Comparison of ENCODE assay signal across 8 cellular contexts in genomic region chr15:42385206-42385979, GRCh38. TPM values are rescaled to one million over a fixed set of nuclear protein-coding genes. Genes with fewer than 3 reads are reported as not detected.
DNase-seq lines count a peak whose midpoint lies in the region; ATAC-seq and TF ChIP-seq lines count a peak whose summit lies in the region.

No MANE protein-coding gene starts in this region.

- H3K27ac ChIP-seq in upper lobe of right lung: no peak overlapping the region
- H3K27ac ChIP-seq in tibial artery: no peak overlapping the region

- H3K4me1 Mint-ChIP-seq in activated CD8-positive, alpha-beta T cell treated with anti-CD3 and anti-CD28 coated beads for 36 hours (ENCODE audit: low read depth): no peaks in the 10 kb centered on the region

- POLR2A ChIA-PET in activated CD8-positive, alpha-beta T cell treated with anti-CD3 and anti-CD28 coated beads for 36 hours (lab: Charles Lee): interaction anchor here (0.5 kb wide), 1 partner anchor 140 kb away, joined by 4 read pairs; no protein-coding TSS in a partner anchor

- H3K27me3 Mint-ChIP-seq in activated CD8-positive, alpha-beta T cell treated with anti-CD3 and anti-CD28 coated beads for 36 hours: no peaks in the 10 kb centered on the region

- no peaks in the 10 kb centered on the region for H3K27me3 ChIP-seq in upper lobe of right lung
- no peaks in the 10 kb centered on the region for H3K27me3 ChIP-seq in tibial artery

- H3K36me3 ChIP-seq in upper lobe of right lung (peaks cover 15% of the 10 kb centered on the region), tibial artery (peaks cover 0 to 36% (median 5%) of the 10 kb centered on the region in 3 donors)

- H3K4me3 ChIP-seq in upper lobe of right lung (no peak overlapping the region), tibial artery (no peak overlapping the region)

- DNase-seq in stimulated activated CD4-positive, alpha-beta T cell treated with anti-CD3 and anti-CD28 coated beads, Interleukin-2, amount 100 ng/mL, for 48 hours: peak; percentile 7 to 18
- no peak for DNase-seq in stimulated activated CD4-positive, alpha-beta T cell treated with anti-CD3 and anti-CD28 coated beads, Interleukin-4, amount 100 ng/mL, for 4 hours
- DNase-seq in MV-4-11 (lab: John Stamatoyannopoulos, UW): peak; percentile 36
- peak; percentile 56 for DNase-seq in activated CD8-positive, alpha-beta T cell treated with anti-CD3 and anti-CD28 coated beads for 36 hours
- DNase-seq in iPS-NIHi11 (ENCODE audit: low spot score): peak; percentile 80
- DNase-seq in upper lobe of right lung: peak; percentile 13
- no peak for DNase-seq in occipital lobe (lab: John Stamatoyannopoulos, UW)
- DNase-seq in tibial artery: no peak

- no peak overlapping the region for H3K27ac Mint-ChIP-seq in activated CD8-positive, alpha-beta T cell treated with anti-CD3 and anti-CD28 coated beads for 36 hours

- H3K36me3 Mint-ChIP-seq in activated CD8-positive, alpha-beta T cell treated with anti-CD3 and anti-CD28 coated beads for 36 hours (ENCODE audit: low read depth): no peaks in the 10 kb centered on the region

- ATAC-seq in activated CD8-positive, alpha-beta T cell treated with anti-CD3 and anti-CD28 coated beads for 36 hours: peak; percentile 60
- peak; percentile 50 for ATAC-seq in upper lobe of right lung

- intact Hi-C loops in activated CD8-positive, alpha-beta T cell treated with anti-CD3 and anti-CD28 coated beads for 36 hours (cut with micrococcal nuclease): no loop called here
- intact Hi-C loops in upper lobe of right lung (cut with DNase I): no loop called here
- intact Hi-C loops in tibial artery (cut with DNase I; ENCODE audit: low total_unique reads): no loop called here

- peak; percentile 60 for TF ChIP-seq CTCF in activated CD8-positive, alpha-beta T cell treated with anti-CD3 and anti-CD28 coated beads for 36 hours (IDR thresholded peaks at IDR 0.05)
- TF ChIP-seq CTCF in upper lobe of right lung (IDR thresholded peaks at IDR 0.05) (peak; percentile 36), tibial artery (IDR thresholded peaks at IDR 0.05) (no peak)

- CTCF ChIA-PET in activated CD8-positive, alpha-beta T cell treated with anti-CD3 and anti-CD28 coated beads for 36 hours (lab: Charles Lee): interaction anchor here (0.6 to 1.5 kb wide), 13 partner anchors 8 to 427 kb away, joined by 3 to 5 read pairs (median 3); partner anchors contain the start of gene VPS39

- no peaks in the 10 kb centered on the region for H3K9me3 Mint-ChIP-seq in activated CD8-positive, alpha-beta T cell treated with anti-CD3 and anti-CD28 coated beads for 36 hours

- no peaks in the 10 kb centered on the region for H3K9me3 ChIP-seq in upper lobe of right lung
- H3K9me3 ChIP-seq in tibial artery: no peaks in the 10 kb centered on the region

- H3K4me1 ChIP-seq in upper lobe of right lung (peaks cover 5% of the 10 kb centered on the region), tibial artery (no peaks in the 10 kb centered on the region)

- H3K4me3 Mint-ChIP-seq in activated CD8-positive, alpha-beta T cell treated with anti-CD3 and anti-CD28 coated beads for 36 hours: no peak overlapping the region

RNA-seq across cellular contexts. Expression of gene CAPN3, which starts 26.1 kb away (rescaled TPM):
- total RNA-seq in activated CD8-positive, alpha-beta T cell treated with anti-CD3 and anti-CD28 coated beads for 36 hours: 1 to 10 TPM; 3.3 to 3.5 TPM
- total RNA-seq in upper lobe of right lung (45.4 TPM), occipital lobe (1.1 TPM)

Comparison
In these comparisons a context has a peak if more than half of its experiments do, and no peak if none do; other contexts are left out.
1. DNase-seq: peak in stimulated activated CD4-positive, alpha-beta T cell treated with anti-CD3 and anti-CD28 coated beads, Interleukin-2, amount 100 ng/mL, for 48 hours (2 of 2), MV-4-11 (single experiment), activated CD8-positive, alpha-beta T cell treated with anti-CD3 and anti-CD28 coated beads for 36 hours (single experiment), iPS-NIHi11 (single experiment) and upper lobe of right lung (single experiment); none in stimulated activated CD4-positive, alpha-beta T cell treated with anti-CD3 and anti-CD28 coated beads, Interleukin-4, amount 100 ng/mL, for 4 hours (0 of 2), occipital lobe (single experiment) and tibial artery (0 of 2).
2. CTCF ChIP-seq: peak in activated CD8-positive, alpha-beta T cell treated with anti-CD3 and anti-CD28 coated beads for 36 hours (single experiment) and upper lobe of right lung (single experiment); none in tibial artery (0 of 2).
3. RNA of gene CAPN3, which starts 26.1 kb away (total RNA-seq): 45.4 TPM in upper lobe of right lung (single experiment); 3.3 to 3.5 TPM in activated CD8-positive, alpha-beta T cell treated with anti-CD3 and anti-CD28 coated beads for 36 hours and 1.1 TPM in occipital lobe (single experiment); every median in the first group is over 10 times any median in the second.